1 cellular context compared by ENCODE assay signal in the genomic region with DNA sequence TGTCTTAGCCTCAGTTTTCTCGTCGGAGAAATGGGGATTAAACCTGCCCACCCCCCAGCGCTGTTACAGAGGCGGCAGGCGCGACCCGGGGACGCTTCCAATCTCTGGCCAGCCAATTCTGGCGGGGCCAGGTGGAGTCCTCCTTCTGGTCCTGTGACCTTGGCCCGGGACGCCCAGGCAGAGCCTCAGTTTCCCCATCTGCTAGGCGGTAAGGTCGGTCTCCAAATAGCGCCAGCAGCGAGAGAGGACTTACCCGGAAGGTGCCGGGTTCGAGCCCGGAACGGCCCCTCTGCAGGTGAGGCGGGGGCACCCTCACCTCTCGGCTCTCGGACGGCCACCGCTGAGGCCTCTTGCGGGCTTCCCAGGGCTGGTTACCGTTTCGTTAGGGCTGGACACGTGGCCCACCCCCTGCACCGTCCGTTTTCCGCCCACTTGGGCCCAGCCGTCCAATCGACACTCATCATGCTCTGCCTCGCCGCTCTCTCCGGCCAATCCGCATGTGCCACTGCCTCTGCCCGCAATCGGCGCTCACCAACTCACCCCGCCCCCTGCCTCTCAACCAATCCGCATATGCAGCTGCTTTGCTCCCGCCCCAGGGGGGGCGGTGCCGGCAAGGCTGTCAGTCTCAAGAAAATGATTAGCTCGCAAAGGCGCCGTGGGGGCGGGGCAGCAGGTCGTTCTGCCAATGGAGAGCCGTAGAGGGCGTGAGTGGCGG.
TF ChIP-seq lines count a peak whose summit lies in the region.

TSS of gene ISOC2 (minus strand) at position 384 of the 715 bp plus-strand sequence. CDS start 5,156 bp downstream, outside the sequence.

TF ChIP-seq in HepG2, 621 proteins besides CTCF, POLR2A, EP300 and RAD21 (continued from another document and continues in another):
- TF ChIP-seq, protein P1, sequence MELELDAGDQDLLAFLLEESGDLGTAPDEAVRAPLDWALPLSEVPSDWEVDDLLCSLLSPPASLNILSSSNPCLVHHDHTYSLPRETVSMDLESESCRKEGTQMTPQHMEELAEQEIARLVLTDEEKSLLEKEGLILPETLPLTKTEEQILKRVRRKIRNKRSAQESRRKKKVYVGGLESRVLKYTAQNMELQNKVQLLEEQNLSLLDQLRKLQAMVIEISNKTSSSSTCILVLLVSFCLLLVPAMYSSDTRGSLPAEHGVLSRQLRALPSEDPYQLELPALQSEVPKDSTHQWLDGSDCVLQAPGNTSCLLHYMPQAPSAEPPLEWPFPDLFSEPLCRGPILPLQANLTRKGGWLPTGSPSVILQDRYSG (CRISPR knock-in tag; IDR thresholded peaks at IDR 0.05) = no peak
- TF ChIP-seq AFF4 (CRISPR knock-in tag; IDR thresholded peaks at IDR 0.05) = 0 out of 2 replicates have a peak, but pooled peaks have one; percentile 17
- TF ChIP-seq ZNF776 (CRISPR knock-in tag; IDR thresholded peaks at IDR 0.05) = 0 out of 2 replicates have a peak, but pooled peaks have one; percentile 38
- TF ChIP-seq ASH2L (IDR thresholded peaks at IDR 0.05; ENCODE audit: insufficient read length, low read depth, low read length) = peak; percentile 73
- TF ChIP-seq ZNF484 (CRISPR knock-in tag; IDR thresholded peaks at IDR 0.05; ENCODE audit: borderline replicate concordance, low read depth) = no peak
- TF ChIP-seq AGO2 (optimal IDR thresholded peaks at IDR 0.05; ENCODE audit: low read depth, low read length) = peak; percentile 78
- no peak for TF ChIP-seq ZNF10 (CRISPR knock-in tag; IDR thresholded peaks at IDR 0.05; ENCODE audit: borderline replicate concordance, low read depth)
- TF ChIP-seq ZFP90 (CRISPR knock-in tag; IDR thresholded peaks at IDR 0.05; ENCODE audit: borderline replicate concordance) = peak; percentile 23; the same call in 1 of the 2 replicates
- TF ChIP-seq YEATS2 (CRISPR knock-in tag; IDR thresholded peaks at IDR 0.05; ENCODE audit: borderline replicate concordance) = peak; percentile 74; the same call in 1 of the 2 replicates
- TF ChIP-seq ZNF513 (CRISPR knock-in tag; conservative IDR thresholded peaks at IDR 0.05) = no peak
- TF ChIP-seq HNRNPLL (IDR thresholded peaks at IDR 0.05; ENCODE audit: low read depth, low read length, poor library complexity, severe bottlenecking) = peak; percentile 93
- peak; percentile 83 for TF ChIP-seq TBX2 (CRISPR knock-in tag; IDR thresholded peaks at IDR 0.05; ENCODE audit: borderline replicate concordance)
- TF ChIP-seq IRF2 (CRISPR knock-in tag; IDR thresholded peaks at IDR 0.05) = no peak
- TF ChIP-seq, protein P2, sequence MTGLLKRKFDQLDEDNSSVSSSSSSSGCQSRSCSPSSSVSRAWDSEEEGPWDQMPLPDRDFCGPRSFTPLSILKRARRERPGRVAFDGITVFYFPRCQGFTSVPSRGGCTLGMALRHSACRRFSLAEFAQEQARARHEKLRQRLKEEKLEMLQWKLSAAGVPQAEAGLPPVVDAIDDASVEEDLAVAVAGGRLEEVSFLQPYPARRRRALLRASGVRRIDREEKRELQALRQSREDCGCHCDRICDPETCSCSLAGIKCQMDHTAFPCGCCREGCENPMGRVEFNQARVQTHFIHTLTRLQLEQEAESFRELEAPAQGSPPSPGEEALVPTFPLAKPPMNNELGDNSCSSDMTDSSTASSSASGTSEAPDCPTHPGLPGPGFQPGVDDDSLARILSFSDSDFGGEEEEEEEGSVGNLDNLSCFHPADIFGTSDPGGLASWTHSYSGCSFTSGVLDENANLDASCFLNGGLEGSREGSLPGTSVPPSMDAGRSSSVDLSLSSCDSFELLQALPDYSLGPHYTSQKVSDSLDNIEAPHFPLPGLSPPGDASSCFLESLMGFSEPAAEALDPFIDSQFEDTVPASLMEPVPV (CRISPR knock-in tag; IDR thresholded peaks at IDR 0.05) = peak; percentile 76; the same call in 1 of the 2 replicates
- TF ChIP-seq POLR2G (IDR thresholded peaks at IDR 0.05; ENCODE audit: low read depth, low read length) = peak; percentile 97
- TF ChIP-seq KMT2B (CRISPR knock-in tag; IDR thresholded peaks at IDR 0.05) = no peak; the same call in 1 of the 2 replicates
- TF ChIP-seq MLLT10 (CRISPR knock-in tag; IDR thresholded peaks at IDR 0.05) = no peak
- TF ChIP-seq ZNF775 (CRISPR knock-in tag; IDR thresholded peaks at IDR 0.05; ENCODE audit: borderline replicate concordance) = no peak
- TF ChIP-seq KAT2B (IDR thresholded peaks at IDR 0.05; ENCODE audit: borderline replicate concordance, low read depth, low read length) = no peak
- TF ChIP-seq, protein P3, sequence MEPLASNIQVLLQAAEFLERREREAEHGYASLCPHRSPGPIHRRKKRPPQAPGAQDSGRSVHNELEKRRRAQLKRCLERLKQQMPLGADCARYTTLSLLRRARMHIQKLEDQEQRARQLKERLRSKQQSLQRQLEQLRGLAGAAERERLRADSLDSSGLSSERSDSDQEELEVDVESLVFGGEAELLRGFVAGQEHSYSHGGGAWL (CRISPR knock-in tag; IDR thresholded peaks at IDR 0.05) = 0 out of 2 replicates have a peak, but pooled peaks have one; percentile 81
- 0 out of 2 replicates have a peak, but pooled peaks have one; percentile 22 for TF ChIP-seq SMAD9 (CRISPR knock-in tag; IDR thresholded peaks at IDR 0.05)
- peak; percentile 76 for TF ChIP-seq TARDBP (CRISPR knock-in tag; IDR thresholded peaks at IDR 0.05)
- TF ChIP-seq GFI1 (CRISPR knock-in tag; IDR thresholded peaks at IDR 0.05; ENCODE audit: borderline replicate concordance) = peak; percentile 44; the same call in 1 of the 2 replicates
- TF ChIP-seq RBAK (CRISPR knock-in tag; IDR thresholded peaks at IDR 0.05) = no peak
- TF ChIP-seq HHEX (CRISPR knock-in tag; IDR thresholded peaks at IDR 0.05) = no peak
- peak; percentile 31; the same call in 1 of the 2 replicates for TF ChIP-seq NR2F6 (IDR thresholded peaks at IDR 0.05)
- TF ChIP-seq NR2F6 (CRISPR knock-in tag; IDR thresholded peaks at IDR 0.05) = peak; percentile 30; the same call in 1 of the 2 replicates
- TF ChIP-seq HOXA3 (CRISPR knock-in tag; IDR thresholded peaks at IDR 0.05) = peak; percentile 78
- TF ChIP-seq ZBTB1 (CRISPR knock-in tag; IDR thresholded peaks at IDR 0.05; ENCODE audit: borderline replicate concordance) = no peak
- no peak for TF ChIP-seq ZNF143 (CRISPR knock-in tag; IDR thresholded peaks at IDR 0.05)
- TF ChIP-seq ZKSCAN5 (CRISPR knock-in tag; IDR thresholded peaks at IDR 0.05) = peak; percentile 65; the same call in 1 of the 2 replicates
- peak; percentile 86 for TF ChIP-seq GABPB1 (CRISPR knock-in tag; IDR thresholded peaks at IDR 0.05)
- peak; percentile 66 for TF ChIP-seq SALL1 (CRISPR knock-in tag; IDR thresholded peaks at IDR 0.05)
- no peak for TF ChIP-seq FOXA1 (IDR thresholded peaks at IDR 0.05)
- 0 out of 2 replicates have a peak, but pooled peaks have one; percentile 14 for TF ChIP-seq FOXA1 (CRISPR knock-in tag; IDR thresholded peaks at IDR 0.05)
- peak; percentile 89 for TF ChIP-seq ZNF768 (CRISPR knock-in tag; IDR thresholded peaks at IDR 0.05)
- TF ChIP-seq PCBP2 (optimal IDR thresholded peaks at IDR 0.05; ENCODE audit: low read depth, low read length, poor library complexity, severe bottlenecking) = no peak
- no peak for TF ChIP-seq ZFP36L1 (CRISPR knock-in tag; IDR thresholded peaks at IDR 0.05)
- TF ChIP-seq REPIN1 (CRISPR knock-in tag; IDR thresholded peaks at IDR 0.05; ENCODE audit: borderline replicate concordance, low read depth) = no peak; the same call in 1 of the 2 replicates
- no peak for TF ChIP-seq CAMTA2 (CRISPR knock-in tag; IDR thresholded peaks at IDR 0.05; ENCODE audit: borderline replicate concordance)
- TF ChIP-seq NR2F1 (CRISPR knock-in tag; IDR thresholded peaks at IDR 0.05) = peak in 1 of 2 experiments; percentile 55; a peak in 2 of 4 replicates
- no peak for TF ChIP-seq ZNF569 (CRISPR knock-in tag; IDR thresholded peaks at IDR 0.05; ENCODE audit: borderline replicate concordance)
- no peak; the same call in 1 of the 2 replicates for TF ChIP-seq ZNF34 (CRISPR knock-in tag; IDR thresholded peaks at IDR 0.05; ENCODE audit: borderline replicate concordance)
- TF ChIP-seq, protein P4, sequence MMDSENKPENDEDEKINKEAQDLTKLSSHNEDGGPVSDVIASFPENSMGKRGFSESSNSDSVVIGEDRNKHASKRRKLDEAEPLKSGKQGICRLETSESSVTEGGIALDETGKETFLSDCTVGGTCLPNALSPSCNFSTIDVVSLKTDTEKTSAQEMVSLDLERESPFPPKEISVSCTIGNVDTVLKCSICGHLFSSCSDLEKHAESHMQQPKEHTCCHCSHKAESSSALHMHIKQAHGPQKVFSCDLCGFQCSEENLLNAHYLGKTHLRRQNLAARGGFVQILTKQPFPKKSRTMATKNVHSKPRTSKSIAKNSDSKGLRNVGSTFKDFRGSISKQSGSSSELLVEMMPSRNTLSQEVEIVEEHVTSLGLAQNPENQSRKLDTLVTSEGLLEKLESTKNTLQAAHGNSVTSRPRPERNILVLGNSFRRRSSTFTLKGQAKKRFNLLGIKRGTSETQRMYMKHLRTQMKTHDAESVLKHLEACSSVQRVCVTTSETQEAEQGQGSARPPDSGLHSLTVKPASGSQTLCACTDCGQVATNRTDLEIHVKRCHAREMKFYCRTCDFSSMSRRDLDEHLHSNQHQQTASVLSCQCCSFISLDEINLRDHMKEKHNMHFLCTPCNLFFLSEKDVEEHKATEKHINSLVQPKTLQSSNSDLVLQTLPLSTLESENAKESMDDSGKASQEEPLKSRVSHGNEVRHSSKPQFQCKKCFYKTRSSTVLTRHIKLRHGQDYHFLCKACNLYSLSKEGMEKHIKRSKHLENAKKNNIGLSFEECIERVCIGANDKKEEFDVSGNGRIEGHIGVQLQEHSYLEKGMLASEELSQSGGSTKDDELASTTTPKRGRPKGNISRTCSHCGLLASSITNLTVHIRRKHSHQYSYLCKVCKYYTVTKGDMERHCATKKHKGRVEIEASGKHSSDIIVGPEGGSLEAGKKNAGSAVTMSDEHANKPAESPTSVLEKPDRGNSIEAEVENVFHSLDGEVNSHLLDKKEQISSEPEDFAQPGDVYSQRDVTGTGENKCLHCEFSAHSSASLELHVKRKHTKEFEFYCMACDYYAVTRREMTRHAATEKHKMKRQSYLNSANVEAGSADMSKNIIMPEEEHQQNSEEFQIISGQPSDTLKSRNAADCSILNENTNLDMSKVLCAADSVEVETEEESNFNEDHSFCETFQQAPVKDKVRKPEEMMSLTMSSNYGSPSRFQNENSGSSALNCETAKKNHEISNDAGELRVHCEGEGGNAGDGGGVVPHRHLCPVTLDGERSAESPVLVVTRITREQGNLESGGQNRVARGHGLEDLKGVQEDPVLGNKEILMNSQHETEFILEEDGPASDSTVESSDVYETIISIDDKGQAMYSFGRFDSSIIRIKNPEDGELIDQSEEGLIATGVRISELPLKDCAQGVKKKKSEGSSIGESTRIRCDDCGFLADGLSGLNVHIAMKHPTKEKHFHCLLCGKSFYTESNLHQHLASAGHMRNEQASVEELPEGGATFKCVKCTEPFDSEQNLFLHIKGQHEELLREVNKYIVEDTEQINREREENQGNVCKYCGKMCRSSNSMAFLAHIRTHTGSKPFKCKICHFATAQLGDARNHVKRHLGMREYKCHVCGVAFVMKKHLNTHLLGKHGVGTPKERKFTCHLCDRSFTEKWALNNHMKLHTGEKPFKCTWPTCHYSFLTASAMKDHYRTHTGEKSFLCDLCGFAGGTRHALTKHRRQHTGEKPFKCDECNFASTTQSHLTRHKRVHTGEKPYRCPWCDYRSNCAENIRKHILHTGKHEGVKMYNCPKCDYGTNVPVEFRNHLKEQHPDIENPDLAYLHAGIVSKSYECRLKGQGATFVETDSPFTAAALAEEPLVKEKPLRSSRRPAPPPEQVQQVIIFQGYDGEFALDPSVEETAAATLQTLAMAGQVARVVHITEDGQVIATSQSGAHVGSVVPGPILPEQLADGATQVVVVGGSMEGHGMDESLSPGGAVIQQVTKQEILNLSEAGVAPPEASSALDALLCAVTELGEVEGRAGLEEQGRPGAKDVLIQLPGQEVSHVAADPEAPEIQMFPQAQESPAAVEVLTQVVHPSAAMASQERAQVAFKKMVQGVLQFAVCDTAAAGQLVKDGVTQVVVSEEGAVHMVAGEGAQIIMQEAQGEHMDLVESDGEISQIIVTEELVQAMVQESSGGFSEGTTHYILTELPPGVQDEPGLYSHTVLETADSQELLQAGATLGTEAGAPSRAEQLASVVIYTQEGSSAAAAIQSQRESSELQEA (CRISPR knock-in tag; IDR thresholded peaks at IDR 0.05; ENCODE audit: not compliant biosample characterization) = no peak
- 0 out of 2 replicates have a peak, but pooled peaks have one; percentile 13 for TF ChIP-seq ZNF547 (CRISPR knock-in tag; IDR thresholded peaks at IDR 0.05)
